ENCODE assay signal across 12 cellular contexts in genomic region chr1:27566462-27567182, GRCh38. TPM values are rescaled to one million over a fixed set of nuclear protein-coding genes. Genes with fewer than 3 reads are reported as not detected.
DNase-seq lines count a peak whose midpoint lies in the region; ATAC-seq and TF ChIP-seq lines count a peak whose summit lies in the region.
"Had no signal": no experiment of that assay in that cellular context is flagged by ENCODE, and none has a peak within 500 bp of the region (broad histone marks: within the 10 kb centered on the region; RNA-seq: fewer than 3 reads in every experiment).

No MANE protein-coding gene starts in this region.

- H3K9ac ChIP-seq in GM23248 (no peak overlapping the region), Karpas-422 (ENCODE audit: low read length) (no peak overlapping the region)

- H4K20me1 ChIP-seq in GM23248 (ENCODE audit: insufficient read depth) (no peaks in the 10 kb centered on the region), Karpas-422 (ENCODE audit: insufficient read depth, low read depth, low read length) (peaks cover 33% of the 10 kb centered on the region)

- peaks cover 89% of the 10 kb centered on the region for H3K79me2 ChIP-seq in GM23248 (ENCODE audit: insufficient read depth)
- no peaks in the 10 kb centered on the region for H3K79me2 ChIP-seq in Karpas-422 (ENCODE audit: low read length)

- no peaks in the 10 kb centered on the region for H3K9me3 Mint-ChIP-seq in activated T-helper 17 cell treated with anti-CD3 and anti-CD28 coated beads, Interleukin-2, amount 50 U/mL, for 72 hours
- no peaks in the 10 kb centered on the region for H3K9me3 Mint-ChIP-seq in stimulated activated effector memory CD8-positive, alpha-beta T cell treated with anti-CD3 and anti-CD28 coated beads, Interleukin-12 subunit alpha, Interleukin-12 subunit beta, amount 100 ng/mL, for 72 hours
- H3K9me3 Mint-ChIP-seq: effector memory CD8-positive, alpha-beta T cell had no signal

- in situ Hi-C loops in GM23248 (cut with MboI) = no loop called here

- no peak overlapping the region for H3K4me3 Mint-ChIP-seq in activated T-helper 17 cell treated with anti-CD3 and anti-CD28 coated beads, Interleukin-2, amount 50 U/mL, for 72 hours
- no peak overlapping the region for H3K4me3 Mint-ChIP-seq in stimulated activated effector memory CD8-positive, alpha-beta T cell treated with anti-CD3 and anti-CD28 coated beads, Interleukin-12 subunit alpha, Interleukin-12 subunit beta, amount 100 ng/mL, for 72 hours

- H3K36me3 Mint-ChIP-seq in activated T-helper 17 cell treated with anti-CD3 and anti-CD28 coated beads, Interleukin-2, amount 50 U/mL, for 72 hours (ENCODE audit: low read depth) = no peaks in the 10 kb centered on the region
- peaks cover 17% of the 10 kb centered on the region for H3K36me3 Mint-ChIP-seq in stimulated activated effector memory CD8-positive, alpha-beta T cell treated with anti-CD3 and anti-CD28 coated beads, Interleukin-12 subunit alpha, Interleukin-12 subunit beta, amount 100 ng/mL, for 72 hours

- DNase-seq in islet precursor cell (peak; percentile 76), GM23248 (no peak), Karpas-422 (no peak)
- no peak for DNase-seq in stimulated activated effector memory CD8-positive, alpha-beta T cell treated with anti-CD3 and anti-CD28 coated beads, Interleukin-12 subunit alpha, Interleukin-12 subunit beta, amount 100 ng/mL, for 72 hours (ENCODE audit: low spot score in 2 of 2)
- DNase-seq: activated CD4-positive, alpha-beta T cell treated with anti-CD3 and anti-CD28 coated beads for 4 hours; activated naive CD4-positive, alpha-beta T cell; effector memory CD8-positive, alpha-beta T cell; SHP77 had no signal

- H3K4me2 ChIP-seq in GM23248 (ENCODE audit: unreplicated experiment) = no peak overlapping the region
- H3K4me2 ChIP-seq in Karpas-422 (ENCODE audit: low read depth, low read length, poor library complexity, severe bottlenecking) = no peak overlapping the region

- POLR2A ChIA-PET in HEK293 (lab: Yijun Ruan, JAX) = interaction anchor here (0.8 to 2.3 kb wide), 3 partner anchors 9 to 37 kb away, joined by 6 to 8 read pairs (median 6); partner anchors contain the start of gene AHDC1

- no peaks in the 10 kb centered on the region for H3K9me3 ChIP-seq in HEK293 (ENCODE audit: control insufficient read depth, insufficient read depth, low read depth, low read length)
- no peaks in the 10 kb centered on the region for H3K9me3 ChIP-seq in GM23248 (ENCODE audit: low read depth)
- no peaks in the 10 kb centered on the region for H3K9me3 ChIP-seq in Karpas-422 (ENCODE audit: low read length)

- H2AFZ ChIP-seq in GM23248 (no peak overlapping the region), Karpas-422 (ENCODE audit: low read length) (no peak overlapping the region)

- no peak overlapping the region for H3K27ac ChIP-seq in HEK293 (ENCODE audit: extremely low read depth, low read depth, low read length)
- no peak overlapping the region for H3K27ac ChIP-seq in GM23248
- no peak overlapping the region for H3K27ac ChIP-seq in Karpas-422 (ENCODE audit: low read length)

- peak overlapping the region; percentile 20 for H3K27ac Mint-ChIP-seq in activated T-helper 17 cell treated with anti-CD3 and anti-CD28 coated beads, Interleukin-2, amount 50 U/mL, for 72 hours
- peak overlapping the region; percentile 12 for H3K27ac Mint-ChIP-seq in stimulated activated effector memory CD8-positive, alpha-beta T cell treated with anti-CD3 and anti-CD28 coated beads, Interleukin-12 subunit alpha, Interleukin-12 subunit beta, amount 100 ng/mL, for 72 hours
- H3K27ac Mint-ChIP-seq: effector memory CD8-positive, alpha-beta T cell had no signal

- H3F3A ChIP-seq in GM23248 (ENCODE audit: insufficient read depth) = peaks cover 5% of the 10 kb centered on the region; the same call in 1 of the 2 replicates

- H3K4me1 Mint-ChIP-seq in activated T-helper 17 cell treated with anti-CD3 and anti-CD28 coated beads, Interleukin-2, amount 50 U/mL, for 72 hours = peaks cover 19% of the 10 kb centered on the region
- H3K4me1 Mint-ChIP-seq in stimulated activated effector memory CD8-positive, alpha-beta T cell treated with anti-CD3 and anti-CD28 coated beads, Interleukin-12 subunit alpha, Interleukin-12 subunit beta, amount 100 ng/mL, for 72 hours = peaks cover 62% of the 10 kb centered on the region

- H3K27me3 ChIP-seq in GM23248 (replicated peaks; ENCODE audit: insufficient read depth) (no peaks in the 10 kb centered on the region), Karpas-422 (ENCODE audit: low read length) (no peaks in the 10 kb centered on the region)

- ATAC-seq in activated T-helper 17 cell treated with anti-CD3 and anti-CD28 coated beads, Interleukin-2, amount 50 U/mL, for 72 hours (replicated peaks) = no peak
- no peak for ATAC-seq in stimulated activated effector memory CD8-positive, alpha-beta T cell treated with anti-CD3 and anti-CD28 coated beads, Interleukin-12 subunit alpha, Interleukin-12 subunit beta, amount 100 ng/mL, for 72 hours
- ATAC-seq in HG02884 (IDR thresholded peaks at IDR 0.05; ENCODE audit: unreplicated experiment) (no peak), HG03280 (IDR thresholded peaks at IDR 0.05; ENCODE audit: unreplicated experiment) (no peak)
- ATAC-seq: effector memory CD8-positive, alpha-beta T cell had no signal

- no peaks in the 10 kb centered on the region for H3K27me3 Mint-ChIP-seq in activated T-helper 17 cell treated with anti-CD3 and anti-CD28 coated beads, Interleukin-2, amount 50 U/mL, for 72 hours
- H3K27me3 Mint-ChIP-seq: effector memory CD8-positive, alpha-beta T cell had no signal

- H3K4me3 ChIP-seq in HEK293 (ENCODE audit: low read depth, low read length) (no peak overlapping the region), GM23248 (no peak overlapping the region), Karpas-422 (ENCODE audit: low read length) (no peak overlapping the region)

- TF ChIP-seq CTCF in HEK293 (tag by site-specific recombination; IDR thresholded peaks at IDR 0.05) = no peak

- CTCF ChIA-PET in HEK293 (lab: Yijun Ruan, JAX) = interaction anchor here (0.6 to 8.6 kb wide), 7 partner anchors 10 to 457 kb away, joined by 3 to 111 read pairs (median 18); partner anchors contain the start of gene AHDC1

- H3K4me1 ChIP-seq in HEK293 (ENCODE audit: control insufficient read depth, insufficient read depth, low read length) (0 out of 2 replicates have a peak, but pooled peaks cover 2% of the 10 kb centered on the region), GM23248 (ENCODE audit: insufficient read depth) (peaks cover 42% of the 10 kb centered on the region), Karpas-422 (ENCODE audit: low read length) (peaks cover 10% of the 10 kb centered on the region)

- H3K9me2 ChIP-seq in GM23248 (ENCODE audit: insufficient read depth) (no peaks in the 10 kb centered on the region), Karpas-422 (replicated peaks; ENCODE audit: insufficient read depth, low read length) (no peaks in the 10 kb centered on the region)

- H3K36me3 ChIP-seq in HEK293 (ENCODE audit: control insufficient read depth in 2 of 2, insufficient read depth in 1 of 2, low read length in 2 of 2) (no peaks in the 10 kb centered on the region), GM23248 (ENCODE audit: low read depth) (no peaks in the 10 kb centered on the region), Karpas-422 (ENCODE audit: insufficient read depth, low read length) (no peaks in the 10 kb centered on the region)

- 40 to 54% methylated on average over 8 to 13 of the region's 13 CpGs for WGBS in GM23248 (ENCODE audit: low coverage in 1 of 2, low lambda C conversion rate in 2 of 2, missing lambda C conversion rate in 2 of 2), 2 experiments

TF ChIP-seq in HEK293, 187 proteins besides CTCF, POLR2A, EP300 and RAD21 (continues in another document):
- TF ChIP-seq, protein P1, sequence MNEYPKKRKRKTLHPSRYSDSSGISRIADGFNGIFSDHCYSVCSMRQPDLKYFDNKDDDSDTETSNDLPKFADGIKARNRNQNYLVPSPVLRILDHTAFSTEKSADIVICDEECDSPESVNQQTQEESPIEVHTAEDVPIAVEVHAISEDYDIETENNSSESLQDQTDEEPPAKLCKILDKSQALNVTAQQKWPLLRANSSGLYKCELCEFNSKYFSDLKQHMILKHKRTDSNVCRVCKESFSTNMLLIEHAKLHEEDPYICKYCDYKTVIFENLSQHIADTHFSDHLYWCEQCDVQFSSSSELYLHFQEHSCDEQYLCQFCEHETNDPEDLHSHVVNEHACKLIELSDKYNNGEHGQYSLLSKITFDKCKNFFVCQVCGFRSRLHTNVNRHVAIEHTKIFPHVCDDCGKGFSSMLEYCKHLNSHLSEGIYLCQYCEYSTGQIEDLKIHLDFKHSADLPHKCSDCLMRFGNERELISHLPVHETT (tag by site-specific recombination; IDR thresholded peaks at IDR 0.05) = no peak
- TF ChIP-seq ZSCAN30 (tag by site-specific recombination; IDR thresholded peaks at IDR 0.05) = no peak
- TF ChIP-seq TSHZ1 (tag by site-specific recombination; IDR thresholded peaks at IDR 0.05; ENCODE audit: borderline replicate concordance) = no peak
- peak; percentile 54 for TF ChIP-seq ZFHX2 (tag by site-specific recombination; conservative IDR thresholded peaks at IDR 0.05)

RNA-seq across cellular contexts. Expression of gene AHDC1, which starts 37.3 kb away (rescaled TPM):
- 10 to 100 TPM; 13.3 to 22.3 TPM for total RNA-seq in activated T-helper 17 cell treated with anti-CD3 and anti-CD28 coated beads, Interleukin-2, amount 50 U/mL, for 72 hours
- total RNA-seq in GM23248 (2014; rRNA removed; shearing (Covaris generic)) = 5.3 and 5.8 TPM in 2 replicates
- polyA plus RNA-seq in GM23248 (2016; fragmentation: Nextera tagmentation; extraction: Ambion mirVana) = 3.9 and 4.5 TPM in 2 replicates
- 2.1 and 2.2 TPM in 2 replicates for total RNA-seq in Karpas-422 (2014; rRNA removed; shearing (Covaris generic); ENCODE audit: low replicate concordance)
